ENCODE assay signal across 8 cellular contexts in genomic region chr16:80932725-80933124, GRCh38.
DNase-seq lines count a peak whose midpoint lies in the region; FAIRE-seq and TF ChIP-seq lines count a peak whose summit lies in the region.

No MANE protein-coding gene starts in this region.

- H3K4me3 ChIP-seq in AG04450 (ENCODE audit: low read depth, low read length) = peak overlapping the region; percentile 61
- H3K4me3 ChIP-seq in Peyer's patch = peak overlapping the region in 2 of 4 donors; percentile 50 to 60
- peak overlapping the region in 1 of 3 experiments; percentile 86 for H3K4me3 ChIP-seq in endothelial cell of umbilical vein (replicated peaks in 1 of 3; ENCODE audit: insufficient read depth in 1 of 3, low read depth in 1 of 3, low read length in 3 of 3)
- H3K4me3 ChIP-seq in muscle layer of duodenum (ENCODE audit: low read depth in 1 of 2, low read length in 2 of 2) = peak overlapping the region; percentile 55 to 73

- TF ChIP-seq CTCF in AG04450 (IDR thresholded peaks at IDR 0.05; ENCODE audit: low read depth, low read length) (no peak), Peyer's patch (IDR thresholded peaks at IDR 0.05) (no peak), endothelial cell of umbilical vein (IDR thresholded peaks at IDR 0.05; ENCODE audit: extremely low read depth in 1 of 2, insufficient read depth in 1 of 2, low read depth in 1 of 2, low read length in 2 of 2) (no peak)

- peak overlapping the region; percentile 95 for H3K4me2 ChIP-seq in endothelial cell of umbilical vein (ENCODE audit: insufficient read depth, low read length)

- FAIRE-seq in endothelial cell of umbilical vein (lab: Jason Lieb, UNC) = peak; percentile 90

- no peak overlapping the region for H2AFZ ChIP-seq in endothelial cell of umbilical vein (ENCODE audit: low read depth, low read length)

- TF ChIP-seq POLR2A in Peyer's patch (IDR thresholded peaks at IDR 0.05) (no peak), endothelial cell of umbilical vein (IDR thresholded peaks at IDR 0.05; ENCODE audit: low read depth, low read length) (no peak)

- no peaks in the 10 kb centered on the region for H4K20me1 ChIP-seq in endothelial cell of umbilical vein (replicated peaks; ENCODE audit: control insufficient read depth, extremely low read depth, insufficient read depth, low read length)

- H3K4me1 ChIP-seq in Peyer's patch (peaks cover 0 to 10% (median 0%) of the 10 kb centered on the region in 4 donors), endothelial cell of umbilical vein (ENCODE audit: control insufficient read depth, extremely low read depth, insufficient read depth, low read length) (peaks cover 36% of the 10 kb centered on the region), muscle layer of duodenum (ENCODE audit: control insufficient read depth in 1 of 2, insufficient read depth in 2 of 2, low read length in 2 of 2) (peaks cover 0 to 12% of the 10 kb centered on the region in 2 donors)

- dilution Hi-C loops in endothelial cell of umbilical vein (cut with MboI; ENCODE audit: extremely low pct_ligation_motif_present, low sequenced_read_pairs) = no loop called here

- no TSS peak for BruUV-seq in endothelial cell of umbilical vein (replicated peaks; lab: Mats Ljungman, UMichigan)

- CTCF ChIA-PET in AG04450 (lab: Charles Lee) (interaction anchor here (0.7 to 3.3 kb wide), 4 partner anchors 8 to 272 kb away, joined by 3 to 16 read pairs (median 4); partner anchors contain the start of gene ATMIN), endothelial cell of umbilical vein (lab: Charles Lee) (interaction anchor here (0.9 to 3.4 kb wide), 4 partner anchors 8 to 103 kb away, joined by 3 to 29 read pairs (median 6); partner anchors contain the start of gene ATMIN)

- H3K9ac ChIP-seq in endothelial cell of umbilical vein (replicated peaks; ENCODE audit: extremely low read depth, insufficient read depth, low read length) = peak overlapping the region; percentile 94

- no peaks in the 10 kb centered on the region for H3K9me1 ChIP-seq in endothelial cell of umbilical vein (replicated peaks; ENCODE audit: control insufficient read depth, extremely low read depth, insufficient read depth, low read length)

- H3K27me3 ChIP-seq in AG04450 (ENCODE audit: control insufficient read depth, insufficient read depth, low read length) = no peaks in the 10 kb centered on the region
- H3K27me3 ChIP-seq in Peyer's patch = no peaks in the 10 kb centered on the region
- H3K27me3 ChIP-seq in endothelial cell of umbilical vein (ENCODE audit: control insufficient read depth in 2 of 2, insufficient read depth in 2 of 2, low read length in 2 of 2) = no peaks in the 10 kb centered on the region
- H3K27me3 ChIP-seq in muscle layer of duodenum (ENCODE audit: low read depth, low read length) = no peaks in the 10 kb centered on the region

- H3K79me2 ChIP-seq in endothelial cell of umbilical vein (ENCODE audit: control insufficient read depth, insufficient read depth, low read length) = peaks cover 6% of the 10 kb centered on the region

- DNase-seq in AG04450 (ENCODE audit: low read depth, low spot score) (no peak), Peyer's patch (peak in 1 of 3 donors; percentile 59), endothelial cell of umbilical vein (ENCODE audit: low read depth, low spot score) (peak; percentile 99), NCI-H69 (lab: John Stamatoyannopoulos, UW) (no peak), KG1 (lab: John Stamatoyannopoulos, UW) (no peak), SKM-1 (lab: John Stamatoyannopoulos, UW; ENCODE audit: unreplicated experiment) (no peak), NOMO-1 (lab: John Stamatoyannopoulos, UW; ENCODE audit: unreplicated experiment in 2 of 2) (no peak)

- intact Hi-C loops in endothelial cell of umbilical vein (cut with micrococcal nuclease) = loop anchor here (1.0 to 10.0 kb wide), 3 partner anchors 61 to 582 kb away; no protein-coding TSS in a partner anchor

- peak overlapping the region; percentile 85 for H3K27ac ChIP-seq in AG04450 (ENCODE audit: low read depth, low read length)
- H3K27ac ChIP-seq in Peyer's patch = peak overlapping the region; percentile 14 to 76 (median 52)
- peak overlapping the region; percentile 98 for H3K27ac ChIP-seq in endothelial cell of umbilical vein (ENCODE audit: insufficient read depth, low read depth, low read length)
- H3K27ac ChIP-seq in muscle layer of duodenum (ENCODE audit: low read length) = peak overlapping the region; percentile 69

- POLR2A ChIA-PET in AG04450 (lab: Yijun Ruan, JAX) = interaction anchor here (2.1 kb wide), 1 partner anchor 74 kb away, joined by 6 read pairs; the partner anchor contains the start of genes CENPN and CMC2
- POLR2A ChIA-PET in endothelial cell of umbilical vein (lab: Charles Lee) = interaction anchor here (1.4 kb wide), 1 partner anchor 61 kb away, joined by 4 read pairs; no protein-coding TSS in a partner anchor

- H3K36me3 ChIP-seq in Peyer's patch (no peaks in the 10 kb centered on the region), endothelial cell of umbilical vein (ENCODE audit: control insufficient read depth in 2 of 2, extremely low read depth in 1 of 2, insufficient read depth in 2 of 2, low read length in 2 of 2) (no peaks in the 10 kb centered on the region), muscle layer of duodenum (ENCODE audit: control insufficient read depth in 1 of 2, insufficient read depth in 2 of 2, low read length in 2 of 2) (no peaks in the 10 kb centered on the region)

- H3K9me3 ChIP-seq in AG04450 (ENCODE audit: control insufficient read depth, insufficient read depth, low read length) (no peaks in the 10 kb centered on the region), Peyer's patch (no peaks in the 10 kb centered on the region), endothelial cell of umbilical vein (replicated peaks; ENCODE audit: control insufficient read depth, insufficient read depth, low read length) (no peaks in the 10 kb centered on the region), muscle layer of duodenum (ENCODE audit: control insufficient read depth in 1 of 2, low read length in 2 of 2) (no peaks in the 10 kb centered on the region)

TF ChIP-seq in endothelial cell of umbilical vein, 7 proteins besides CTCF, POLR2A, EP300 and RAD21:
- TF ChIP-seq FOS (IDR thresholded peaks at IDR 0.05; ENCODE audit: borderline replicate concordance, insufficient read depth, low read length) (peak; percentile 78), MYC (IDR thresholded peaks at IDR 0.05; ENCODE audit: low read depth, low read length) (peak; percentile 74), EZH2 (IDR thresholded peaks at IDR 0.05; ENCODE audit: borderline replicate concordance, low read depth, low read length, severe bottlenecking) (no peak), GATA2 (IDR thresholded peaks at IDR 0.05; ENCODE audit: insufficient read depth, insufficient read length, low read depth, low read length) (peak; percentile 55), MAX (IDR thresholded peaks at IDR 0.05; ENCODE audit: insufficient read depth, insufficient read length) (peak; percentile 87), JUN (IDR thresholded peaks at IDR 0.05; ENCODE audit: borderline replicate concordance, insufficient read depth, insufficient read length, low read depth) (peak; percentile 84), POLR2AphosphoS5 (IDR thresholded peaks at IDR 0.05; ENCODE audit: insufficient read depth, low read depth, low read length) (peak; percentile 57)
TF ChIP-seq in endothelial cell of umbilical vein: peak in this region for 6.
